8 cellular contexts compared by ENCODE assay signal in genomic region chr19:17309962-17310461, GRCh38. TPM values are rescaled to one million over a fixed set of nuclear protein-coding genes. Genes with fewer than 3 reads are reported as not detected.
A peak's percentile ranks its signal among the peaks of the same experiment; 100 is the strongest.
DNase-seq lines count a peak whose midpoint lies in the region; ATAC-seq, FAIRE-seq and TF ChIP-seq lines count a peak whose summit lies in the region.

No MANE protein-coding gene starts in this region.

- no peak for DNase-seq in activated T-cell treated with anti-CD3 and anti-CD28 coated beads, Interleukin-2, amount 50 U/mL, for 4 hours
- DNase-seq in activated T-cell treated with anti-CD3 and anti-CD28 coated beads, Interleukin-2, amount 50 U/mL, for 1 hour = no peak
- DNase-seq in activated naive CD8-positive, alpha-beta T cell treated with anti-CD3 and anti-CD28 coated beads, Interleukin-2, amount 50 U/mL, for 24 hours = no peak
- DNase-seq in right lobe of liver = no peak
- no peak for DNase-seq in tibial artery
- DNase-seq in H54 (ENCODE audit: insufficient read length, low spot score) = no peak
- no peak for DNase-seq in NCI-H1048 (lab: John Stamatoyannopoulos, UW)

- no peak for TF ChIP-seq POLR2A in right lobe of liver (IDR thresholded peaks at IDR 0.05)
- TF ChIP-seq POLR2A in H54 (IDR thresholded peaks at IDR 0.05; ENCODE audit: low read depth, low read length) = no peak

- H3K4me1 ChIP-seq in right lobe of liver (peaks cover 0 to 20% (median 9%) of the 10 kb centered on the region in 4 donors), tibial artery (peaks cover 0 to 59% (median 40%) of the 10 kb centered on the region in 4 donors)

- peak overlapping the region; percentile 90 for H3K27ac Mint-ChIP-seq in activated naive CD8-positive, alpha-beta T cell treated with anti-CD3 and anti-CD28 coated beads, Interleukin-2, amount 50 U/mL, for 24 hours

- FAIRE-seq in H54 (lab: Jason Lieb, UNC) = no peak

- H3K36me3 ChIP-seq in right lobe of liver (peaks cover 0 to 13% (median 10%) of the 10 kb centered on the region in 4 donors), tibial artery (peaks cover 6 to 31% (median 16%) of the 10 kb centered on the region in 3 donors)

- H3K9me3 ChIP-seq in right lobe of liver (no peaks in the 10 kb centered on the region), tibial artery (no peaks in the 10 kb centered on the region)

- ATAC-seq in activated T-cell treated with anti-CD3 and anti-CD28 coated beads, Interleukin-2, amount 50 U/mL, for 4 hours = no peak
- ATAC-seq in activated naive CD8-positive, alpha-beta T cell treated with anti-CD3 and anti-CD28 coated beads, Interleukin-2, amount 50 U/mL, for 24 hours = no peak
- no peak for ATAC-seq in right lobe of liver
- ATAC-seq in GM21737 (IDR thresholded peaks at IDR 0.05; ENCODE audit: unreplicated experiment) = no peak

- WGBS in right lobe of liver (ENCODE audit: insufficient coverage, low coverage, low lambda C conversion rate, missing lambda C conversion rate) = 0% methylated on average over 17 of the region's 23 CpGs

- H3K4me1 Mint-ChIP-seq in activated T-cell treated with anti-CD3 and anti-CD28 coated beads, Interleukin-2, amount 50 U/mL, for 4 hours (ENCODE audit: low read depth) = peaks cover 35% of the 10 kb centered on the region
- H3K4me1 Mint-ChIP-seq in activated naive CD8-positive, alpha-beta T cell treated with anti-CD3 and anti-CD28 coated beads, Interleukin-2, amount 50 U/mL, for 24 hours = peaks cover 39% of the 10 kb centered on the region

- H3K36me3 Mint-ChIP-seq in activated T-cell treated with anti-CD3 and anti-CD28 coated beads, Interleukin-2, amount 50 U/mL, for 4 hours (ENCODE audit: insufficient read depth) = peaks cover 8% of the 10 kb centered on the region
- H3K36me3 Mint-ChIP-seq in activated naive CD8-positive, alpha-beta T cell treated with anti-CD3 and anti-CD28 coated beads, Interleukin-2, amount 50 U/mL, for 24 hours (ENCODE audit: low read depth) = peaks cover 5% of the 10 kb centered on the region

- H3K4me3 Mint-ChIP-seq in activated T-cell treated with anti-CD3 and anti-CD28 coated beads, Interleukin-2, amount 50 U/mL, for 4 hours = peak overlapping the region; percentile 97
- H3K4me3 Mint-ChIP-seq in activated naive CD8-positive, alpha-beta T cell treated with anti-CD3 and anti-CD28 coated beads, Interleukin-2, amount 50 U/mL, for 24 hours = peak overlapping the region; percentile 84

- peak overlapping the region in 2 of 3 donors; percentile 38 to 42 for H3K27ac ChIP-seq in right lobe of liver
- H3K27ac ChIP-seq in tibial artery = peak overlapping the region; percentile 79 to 87

- TF ChIP-seq CTCF in right lobe of liver (IDR thresholded peaks at IDR 0.05) (no peak), tibial artery (IDR thresholded peaks at IDR 0.05) (no peak)

- no peaks in the 10 kb centered on the region for H3K9me3 Mint-ChIP-seq in activated T-cell treated with anti-CD3 and anti-CD28 coated beads, Interleukin-2, amount 50 U/mL, for 4 hours
- H3K9me3 Mint-ChIP-seq in activated naive CD8-positive, alpha-beta T cell treated with anti-CD3 and anti-CD28 coated beads, Interleukin-2, amount 50 U/mL, for 24 hours = no peaks in the 10 kb centered on the region

- intact Hi-C loops in right lobe of liver (cut with DNase I) (no loop called here), tibial artery (cut with DNase I; ENCODE audit: low total_unique reads) (no loop called here)

- H3K27me3 ChIP-seq in right lobe of liver (no peaks in the 10 kb centered on the region), tibial artery (no peaks in the 10 kb centered on the region)

- H3K27me3 Mint-ChIP-seq in activated T-cell treated with anti-CD3 and anti-CD28 coated beads, Interleukin-2, amount 50 U/mL, for 4 hours (ENCODE audit: low read depth) = no peaks in the 10 kb centered on the region
- H3K27me3 Mint-ChIP-seq in activated naive CD8-positive, alpha-beta T cell treated with anti-CD3 and anti-CD28 coated beads, Interleukin-2, amount 50 U/mL, for 24 hours = peaks cover 2% of the 10 kb centered on the region

- H3K4me3 ChIP-seq in right lobe of liver (peak overlapping the region; percentile 73 to 84 (median 83)), tibial artery (peak overlapping the region; percentile 71 to 96)

RNA-seq across cellular contexts. Expression of gene DDA1, which starts 0.6 kb away (rescaled TPM):
- 10 to 100 TPM; 53.1 to 58.1 (median 53.4) TPM for total RNA-seq in activated T-cell treated with anti-CD3 and anti-CD28 coated beads, Interleukin-2, amount 50 U/mL, for 4 hours
- total RNA-seq in right lobe of liver = 10 to 100 TPM; 10.4 to 23.4 (median 14.1) TPM

RNA-seq across cellular contexts. Expression of gene MRPL34, which starts 4.3 kb away (rescaled TPM):
- 100 to 1,000 TPM; 111 to 137 (median 126) TPM for total RNA-seq in activated T-cell treated with anti-CD3 and anti-CD28 coated beads, Interleukin-2, amount 50 U/mL, for 4 hours
- total RNA-seq in right lobe of liver = 100 to 1,000 TPM in 4 of 6 experiments, 10 to 100 TPM in 2; 63.5 to 363 (median 122) TPM

RNA-seq across cellular contexts. Expression of gene ABHD8, which starts 6.8 kb away (rescaled TPM):
- 1 to 10 TPM; 3.6 to 4.5 (median 3.7) TPM for total RNA-seq in activated T-cell treated with anti-CD3 and anti-CD28 coated beads, Interleukin-2, amount 50 U/mL, for 4 hours
- 10 to 100 TPM in 5 of 6 experiments, 1 to 10 TPM in 1; 8.3 to 27.3 (median 15.8) TPM for total RNA-seq in right lobe of liver

RNA-seq across cellular contexts. Expression of gene ANO8, which starts 24.6 kb away (rescaled TPM):
- 1 to 10 TPM; 2.8 to 3.0 (median 2.9) TPM for total RNA-seq in activated T-cell treated with anti-CD3 and anti-CD28 coated beads, Interleukin-2, amount 50 U/mL, for 4 hours
- total RNA-seq in right lobe of liver = 1 to 10 TPM; 5.0 to 8.8 (median 6.6) TPM

RNA-seq across cellular contexts. Expression of gene GTPBP3, which starts 27.3 kb away (rescaled TPM):
- 100 to 1,000 TPM in 2 of 3 donors, 10 to 100 TPM in 1; 96.4 to 122 (median 106) TPM for total RNA-seq in activated T-cell treated with anti-CD3 and anti-CD28 coated beads, Interleukin-2, amount 50 U/mL, for 4 hours
- 10 to 100 TPM; 10.3 to 23.6 (median 13.6) TPM for total RNA-seq in right lobe of liver
